Comparison of ENCODE assay signal across 1 cellular context in the genomic region with DNA sequence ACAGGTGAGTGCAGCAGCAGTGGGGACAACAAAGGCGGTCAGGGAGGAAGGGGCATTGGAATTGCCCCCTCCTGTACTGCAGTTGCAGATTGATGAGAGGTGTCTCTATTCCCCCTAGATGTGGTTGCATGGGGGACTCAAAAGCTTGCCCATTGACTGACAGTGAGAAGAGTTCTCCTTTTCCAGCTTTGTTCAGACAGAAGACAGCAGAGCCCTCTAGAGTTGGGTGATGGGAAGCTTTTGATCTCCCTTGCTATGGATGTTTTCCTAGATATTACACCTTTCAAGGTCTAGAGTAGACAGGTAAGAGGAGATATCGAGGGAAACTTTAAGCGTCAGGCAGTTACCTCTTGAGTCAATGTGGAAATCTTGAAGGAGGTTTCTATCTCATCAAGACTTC.
TF ChIP-seq lines count a peak whose summit lies in the region.

No MANE protein-coding gene starts in this region.

TF ChIP-seq in HepG2, 621 proteins besides CTCF, POLR2A, EP300 and RAD21:
- TF ChIP-seq REL (CRISPR knock-in tag; conservative IDR thresholded peaks at IDR 0.05) (no peak), ZNF766 (CRISPR knock-in tag; IDR thresholded peaks at IDR 0.05; ENCODE audit: borderline replicate concordance) (no peak), HES4 (CRISPR knock-in tag; IDR thresholded peaks at IDR 0.05; ENCODE audit: borderline replicate concordance) (no peak), STAG1 (CRISPR knock-in tag; IDR thresholded peaks at IDR 0.05) (peak; percentile 67), ZNF772 (CRISPR knock-in tag; IDR thresholded peaks at IDR 0.05) (no peak), SMC3 (IDR thresholded peaks at IDR 0.05; ENCODE audit: low read length) (peak; percentile 22; the same call in 1 of the 2 replicates), ZNF543 (CRISPR knock-in tag; IDR thresholded peaks at IDR 0.05) (no peak), TBX2 (CRISPR knock-in tag; IDR thresholded peaks at IDR 0.05; ENCODE audit: borderline replicate concordance) (no peak)
